ENCODE assay signal across 15 cellular contexts in genomic region chr2:96534701-96535181, GRCh38. TPM values are rescaled to one million over a fixed set of nuclear protein-coding genes. Genes with fewer than 3 reads are reported as not detected.
DNase-seq lines count a peak whose midpoint lies in the region; ATAC-seq lines count a peak whose summit lies in the region.
"Had no signal": no experiment of that assay in that cellular context is flagged by ENCODE, and none has a peak within 500 bp of the region (broad histone marks: within the 10 kb centered on the region; RNA-seq: fewer than 3 reads in every experiment).

No MANE protein-coding gene starts in this region.

- 32 to 40% methylated on average over 5 of the region's 5 CpGs for WGBS in esophagus, 2 donors

- H3K4me3 Mint-ChIP-seq in activated CD8-positive, alpha-beta T cell treated with anti-CD3 and anti-CD28 coated beads, Interleukin-2, amount 10 ng/mL, durations not matched to agents 7 days and 5 days = no peak overlapping the region
- H3K4me3 Mint-ChIP-seq: activated CD8-positive, alpha-beta T cell treated with anti-CD3 and anti-CD28 coated beads for 36 hours had no signal

- CTCF ChIA-PET in activated CD8-positive, alpha-beta T cell treated with anti-CD3 and anti-CD28 coated beads, Interleukin-2, amount 10 ng/mL, durations not matched to agents 7 days and 5 days (lab: Charles Lee) = interaction anchor here (1.8 to 5.5 kb wide), 4 partner anchors 7 to 226 kb away, joined by 5 to 56 read pairs (median 18); partner anchors contain the start of gene CNNM4

- no peaks in the 10 kb centered on the region for H3K9me3 ChIP-seq in esophagus (ENCODE audit: control insufficient read depth in 2 of 2, insufficient read depth in 1 of 2, low read depth in 1 of 2, low read length in 1 of 2)
- H3K9me3 ChIP-seq: body of pancreas had no signal

- H3K4me3 ChIP-seq in esophagus (ENCODE audit: low read depth in 1 of 2, low read length in 2 of 2) = no peak overlapping the region
- H3K4me3 ChIP-seq: body of pancreas had no signal

- no peaks in the 10 kb centered on the region for H3K27me3 ChIP-seq in esophagus (ENCODE audit: control insufficient read depth in 1 of 2, insufficient read depth in 2 of 2, low read length in 2 of 2)
- H3K27me3 ChIP-seq: body of pancreas had no signal

- H3K36me3 Mint-ChIP-seq in activated CD8-positive, alpha-beta T cell treated with anti-CD3 and anti-CD28 coated beads, Interleukin-2, amount 10 ng/mL, durations not matched to agents 7 days and 5 days (ENCODE audit: low read depth) = peaks cover 5% of the 10 kb centered on the region

- H3K27ac Mint-ChIP-seq in activated CD8-positive, alpha-beta T cell treated with anti-CD3 and anti-CD28 coated beads, Interleukin-2, amount 10 ng/mL, durations not matched to agents 7 days and 5 days = no peak overlapping the region
- H3K27ac Mint-ChIP-seq: activated CD8-positive, alpha-beta T cell treated with anti-CD3 and anti-CD28 coated beads for 36 hours had no signal

- H3K36me3 ChIP-seq in esophagus (ENCODE audit: control insufficient read depth in 2 of 2, insufficient read depth in 2 of 2, low read length in 1 of 2) = no peaks in the 10 kb centered on the region

- no peaks in the 10 kb centered on the region for H3K27me3 Mint-ChIP-seq in activated CD8-positive, alpha-beta T cell treated with anti-CD3 and anti-CD28 coated beads, Interleukin-2, amount 10 ng/mL, durations not matched to agents 7 days and 5 days (ENCODE audit: low read depth)
- H3K27me3 Mint-ChIP-seq: activated CD8-positive, alpha-beta T cell treated with anti-CD3 and anti-CD28 coated beads for 36 hours had no signal

- peak overlapping the region; percentile 69 to 78 for H3K27ac ChIP-seq in esophagus (ENCODE audit: low read depth in 2 of 2, low read length in 1 of 2)
- peak overlapping the region; percentile 28 for H3K27ac ChIP-seq in temporal lobe (ENCODE audit: low read depth, low read length)
- H3K27ac ChIP-seq: HL-60 had no signal

- peaks cover 2 to 29% of the 10 kb centered on the region in 2 donors for H3K4me1 ChIP-seq in esophagus (ENCODE audit: control insufficient read depth in 2 of 2, insufficient read depth in 2 of 2, low read length in 1 of 2)

- peaks cover 67% of the 10 kb centered on the region for H3K4me1 Mint-ChIP-seq in activated CD8-positive, alpha-beta T cell treated with anti-CD3 and anti-CD28 coated beads, Interleukin-2, amount 10 ng/mL, durations not matched to agents 7 days and 5 days (ENCODE audit: low read depth)

- POLR2A ChIA-PET in activated CD8-positive, alpha-beta T cell treated with anti-CD3 and anti-CD28 coated beads, Interleukin-2, amount 10 ng/mL, durations not matched to agents 7 days and 5 days (lab: Charles Lee) = interaction anchor here (5.4 kb wide), 1 partner anchor 9 kb away, joined by 99 read pairs; no protein-coding TSS in a partner anchor

- ATAC-seq in activated CD8-positive, alpha-beta T cell treated with anti-CD3 and anti-CD28 coated beads, Interleukin-2, amount 10 ng/mL, durations not matched to agents 7 days and 5 days = no peak
- no peak for ATAC-seq in HG02610 (IDR thresholded peaks at IDR 0.05; ENCODE audit: unreplicated experiment)
- ATAC-seq: activated CD8-positive, alpha-beta T cell treated with anti-CD3 and anti-CD28 coated beads for 36 hours; body of pancreas; stimulated activated naive CD8-positive, alpha-beta T cell treated with anti-CD3 and anti-CD28 coated beads, Interleukin-15, Interleukin-2, amounts not matched to agents 100 U/mL and 50 U/mL, for 24 hours had no signal

- no peaks in the 10 kb centered on the region for H3K9me3 Mint-ChIP-seq in activated CD8-positive, alpha-beta T cell treated with anti-CD3 and anti-CD28 coated beads, Interleukin-2, amount 10 ng/mL, durations not matched to agents 7 days and 5 days (ENCODE audit: insufficient read depth)
- H3K9me3 Mint-ChIP-seq: activated CD8-positive, alpha-beta T cell treated with anti-CD3 and anti-CD28 coated beads for 36 hours had no signal

- DNase-seq in NCI-H1694 treated with DMSO at 0.1 percent for 48 hours (lab: John Stamatoyannopoulos, UW) (peak; percentile 33), NCI-H1694 (lab: John Stamatoyannopoulos, UW) (no peak), NCI-H774 (lab: John Stamatoyannopoulos, UW) (peak; percentile 35), AG08395 (ENCODE audit: low spot score) (no peak)
- DNase-seq in activated CD8-positive, alpha-beta T cell treated with anti-CD3 and anti-CD28 coated beads, Interleukin-2, amount 10 ng/mL, durations not matched to agents 7 days and 5 days = no peak
- DNase-seq: activated CD8-positive, alpha-beta T cell treated with anti-CD3 and anti-CD28 coated beads for 36 hours; body of pancreas; GDM1; mesenchymal stem cell; NCI-H1436 treated with DMSO at 0.1 percent for 48 hours; stimulated activated naive CD8-positive, alpha-beta T cell treated with anti-CD3 and anti-CD28 coated beads, Interleukin-15, Interleukin-2, amounts not matched to agents 100 U/mL and 50 U/mL, for 24 hours had no signal

RNA-seq across cellular contexts. Expression of gene ARID5A, which starts 1.8 kb away (rescaled TPM):
- polyA plus RNA-seq in esophagus = 1 to 10 TPM; 8.0 to 9.7 TPM
- 2.2 TPM for total RNA-seq in temporal lobe
- 10 to 100 TPM; 37.7 to 40.1 TPM for total RNA-seq in activated CD8-positive, alpha-beta T cell treated with anti-CD3 and anti-CD28 coated beads, Interleukin-2, amount 10 ng/mL, durations not matched to agents 7 days and 5 days

RNA-seq across cellular contexts. Expression of gene NEURL3, which starts 29.6 kb away (rescaled TPM):
- polyA plus RNA-seq in esophagus = under 1 TPM in 1 of 2 donors, not detected in 1; 0.06 TPM
- not detected for total RNA-seq in temporal lobe
- total RNA-seq in activated CD8-positive, alpha-beta T cell treated with anti-CD3 and anti-CD28 coated beads, Interleukin-2, amount 10 ng/mL, durations not matched to agents 7 days and 5 days = not detected

Comparison
In these comparisons a context has a peak if more than half of its experiments do, and no peak if none do; other contexts are left out.
1. DNase-seq: peak in NCI-H1694 treated with DMSO at 0.1 percent for 48 hours (single experiment) and NCI-H774 (single experiment); none in NCI-H1694 (single experiment), activated CD8-positive, alpha-beta T cell treated with anti-CD3 and anti-CD28 coated beads, Interleukin-2, amount 10 ng/mL, durations not matched to agents 7 days and 5 days (single experiment) and AG08395 (single experiment).
2. RNA of gene ARID5A, which starts 1.8 kb away (total RNA-seq): 37.7 to 40.1 TPM in activated CD8-positive, alpha-beta T cell treated with anti-CD3 and anti-CD28 coated beads, Interleukin-2, amount 10 ng/mL, durations not matched to agents 7 days and 5 days; 2.2 TPM in temporal lobe (single experiment); every median in the first group is over 10 times any median in the second.